In the genomic region with DNA sequence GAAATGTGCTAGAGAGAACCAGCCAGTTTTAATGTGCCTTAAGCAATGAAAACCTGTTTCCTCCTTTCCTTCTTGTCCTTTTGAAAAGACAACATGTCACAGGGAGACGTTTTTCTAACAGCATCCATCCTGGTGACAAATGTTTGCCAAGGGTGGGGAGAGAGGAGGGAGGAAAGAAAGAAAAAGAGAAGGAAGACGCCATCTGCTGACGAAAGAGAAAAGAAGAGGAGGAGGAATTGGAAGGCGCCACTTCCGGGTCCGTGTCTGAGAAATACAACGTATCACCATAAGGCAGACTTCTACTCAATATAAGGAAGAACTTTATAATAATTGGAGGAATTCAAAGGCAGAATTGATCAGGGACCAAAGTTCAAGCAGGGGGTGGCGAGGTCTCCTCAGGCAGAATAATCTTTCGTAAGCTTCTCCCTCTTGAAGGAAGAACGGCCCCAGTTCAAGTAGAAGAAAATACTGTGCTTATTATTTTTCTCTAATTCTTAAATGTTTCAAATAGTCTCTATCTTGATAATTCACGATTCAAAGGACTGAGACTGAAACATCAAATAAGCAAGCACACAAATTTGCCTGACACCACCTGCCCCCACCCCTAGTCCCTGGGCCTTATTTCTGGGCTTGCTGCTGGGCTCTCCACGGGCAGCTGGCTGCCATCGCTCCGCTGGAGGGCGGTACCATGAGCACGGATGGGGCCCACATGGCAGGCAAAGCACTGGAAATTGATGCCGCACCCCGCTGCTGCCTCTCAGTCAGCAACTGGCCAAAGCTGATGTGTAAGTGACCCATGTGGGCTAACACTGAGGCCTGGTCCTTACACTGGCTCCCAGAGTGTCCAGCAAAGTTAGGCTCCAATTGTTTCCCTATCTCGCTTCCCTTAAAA, we compare ENCODE assay signal across 8 cellular contexts.
DNase-seq lines count a peak whose midpoint lies in the region; ATAC-seq and FAIRE-seq lines count a peak whose summit lies in the region.

No MANE protein-coding gene starts in this region.

- H3K9me3 Mint-ChIP-seq in activated T-cell treated with anti-CD3 and anti-CD28 coated beads, Interleukin-2, amount 50 U/mL, for 4 hours = peaks cover 2% of the 10 kb centered on the region
- H3K9me3 Mint-ChIP-seq in natural killer cell treated with Interleukin-12 subunit alpha and Interleukin-12 subunit beta and Interleukin-15 and Interleukin-18, amount 100 ng/mL, for 72 hours = no peaks in the 10 kb centered on the region

- no peaks in the 10 kb centered on the region for H3K27me3 Mint-ChIP-seq in activated T-cell treated with anti-CD3 and anti-CD28 coated beads, Interleukin-2, amount 50 U/mL, for 4 hours (ENCODE audit: low read depth)
- H3K27me3 Mint-ChIP-seq in natural killer cell treated with Interleukin-12 subunit alpha and Interleukin-12 subunit beta and Interleukin-15 and Interleukin-18, amount 100 ng/mL, for 72 hours = no peaks in the 10 kb centered on the region

- H3K4me1 Mint-ChIP-seq in activated T-cell treated with anti-CD3 and anti-CD28 coated beads, Interleukin-2, amount 50 U/mL, for 4 hours (ENCODE audit: low read depth) = peaks cover 85% of the 10 kb centered on the region
- peaks cover 80 to 87% of the 10 kb centered on the region in 2 donors for H3K4me1 Mint-ChIP-seq in natural killer cell treated with Interleukin-12 subunit alpha and Interleukin-12 subunit beta and Interleukin-15 and Interleukin-18, amount 100 ng/mL, for 72 hours (ENCODE audit: low read depth in 2 of 2)

- DNase-seq in NCI-H187 treated with DMSO at 0.1 percent for 48 hours (lab: John Stamatoyannopoulos, UW) = peak; percentile 16
- DNase-seq in NCI-H187 (lab: John Stamatoyannopoulos, UW) = no peak
- peak; percentile 45 for DNase-seq in NCI-H748 treated with DMSO at 0.1 percent for 48 hours (lab: John Stamatoyannopoulos, UW)
- peak; percentile 52 for DNase-seq in activated T-cell treated with anti-CD3 and anti-CD28 coated beads, Interleukin-2, amount 50 U/mL, for 4 hours
- DNase-seq in fibroblast of gingiva (ENCODE audit: low read depth) = peak; percentile 69
- DNase-seq in natural killer cell treated with Interleukin-12 subunit alpha and Interleukin-12 subunit beta and Interleukin-15 and Interleukin-18, amount 100 ng/mL, for 72 hours (ENCODE audit: low spot score) = peak; percentile 73
- DNase-seq in urothelium cell line (ENCODE audit: low spot score) = peak; percentile 45

- peak overlapping the region; percentile 58 for H3K4me3 Mint-ChIP-seq in activated T-cell treated with anti-CD3 and anti-CD28 coated beads, Interleukin-2, amount 50 U/mL, for 4 hours
- peak overlapping the region; percentile 88 for H3K4me3 Mint-ChIP-seq in natural killer cell treated with Interleukin-12 subunit alpha and Interleukin-12 subunit beta and Interleukin-15 and Interleukin-18, amount 100 ng/mL, for 72 hours

- peak; percentile 42 for ATAC-seq in HG02678 (IDR thresholded peaks at IDR 0.05; ENCODE audit: unreplicated experiment)
- peak; percentile 11 to 33 for ATAC-seq in activated T-cell treated with anti-CD3 and anti-CD28 coated beads, Interleukin-2, amount 50 U/mL, for 4 hours
- peak; percentile 39 to 62 for ATAC-seq in natural killer cell treated with Interleukin-12 subunit alpha and Interleukin-12 subunit beta and Interleukin-15 and Interleukin-18, amount 100 ng/mL, for 72 hours

- no peak for FAIRE-seq in urothelium cell line (lab: Jason Lieb, UNC)

- peaks cover 28% of the 10 kb centered on the region for H3K36me3 Mint-ChIP-seq in activated T-cell treated with anti-CD3 and anti-CD28 coated beads, Interleukin-2, amount 50 U/mL, for 4 hours (ENCODE audit: insufficient read depth)
- peaks cover 11% of the 10 kb centered on the region for H3K36me3 Mint-ChIP-seq in natural killer cell treated with Interleukin-12 subunit alpha and Interleukin-12 subunit beta and Interleukin-15 and Interleukin-18, amount 100 ng/mL, for 72 hours

- peak overlapping the region; percentile 93 to 95 for H3K27ac Mint-ChIP-seq in natural killer cell treated with Interleukin-12 subunit alpha and Interleukin-12 subunit beta and Interleukin-15 and Interleukin-18, amount 100 ng/mL, for 72 hours

Comparison
In these comparisons a context has a peak if more than half of its experiments do, and no peak if none do; other contexts are left out.
1. DNase-seq: peak in NCI-H187 treated with DMSO at 0.1 percent for 48 hours (single experiment), NCI-H748 treated with DMSO at 0.1 percent for 48 hours (single experiment), activated T-cell treated with anti-CD3 and anti-CD28 coated beads, Interleukin-2, amount 50 U/mL, for 4 hours (single experiment), fibroblast of gingiva (single experiment), natural killer cell treated with Interleukin-12 subunit alpha and Interleukin-12 subunit beta and Interleukin-15 and Interleukin-18, amount 100 ng/mL, for 72 hours (single experiment) and urothelium cell line (single experiment); none in NCI-H187 (0 of 2).
2. Peak in every context shown above with its lines, with median percentiles within 50 percentile points of each other: ATAC-seq.